In the genomic region with DNA sequence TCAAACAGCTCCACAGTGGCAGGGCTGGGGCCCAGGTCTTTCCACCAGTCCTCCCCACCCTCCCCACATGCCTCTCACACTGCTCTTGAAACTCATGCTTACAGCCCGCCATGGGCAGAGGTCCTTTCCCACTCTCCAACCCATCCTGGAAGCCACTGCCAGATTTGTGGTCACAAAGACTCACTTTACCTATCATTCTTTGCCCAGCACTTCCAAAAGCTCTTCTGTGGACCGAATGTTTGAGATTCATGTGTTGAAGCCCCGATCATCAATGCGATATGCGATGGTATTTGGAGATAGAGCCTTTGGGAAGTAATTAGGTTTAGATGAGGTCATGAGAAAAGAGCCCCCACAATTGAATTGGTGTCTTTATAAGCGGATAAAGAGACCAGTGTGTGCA, we compare ENCODE assay signal across 8 cellular contexts.
"Had no signal": no experiment of that assay in that cellular context is flagged by ENCODE, and none has a peak within 500 bp of the region (broad histone marks: within the 10 kb centered on the region; RNA-seq: fewer than 3 reads in every experiment).

No MANE protein-coding gene starts in this region.

- H3K4me2 ChIP-seq: KMS-11 had no signal

- H3K36me3 Mint-ChIP-seq: IgD-negative memory B cell had no signal

- H3K27ac Mint-ChIP-seq: H9, IgD-negative memory B cell had no signal

- H3K9me3 Mint-ChIP-seq: H9, IgD-negative memory B cell had no signal

- H3K4me3 ChIP-seq: GM23248 had no signal

- H2AFZ ChIP-seq: GM23248 had no signal

- H3K4me1 Mint-ChIP-seq: IgD-negative memory B cell had no signal

- DNase-seq: GM23248, H9, HCEC 1CT, KBM-7 had no signal

- H3K27ac ChIP-seq: GM23248, HL-60, KMS-11 had no signal

- ATAC-seq: HepG2 had no signal

- H3K4me3 Mint-ChIP-seq: H9, IgD-negative memory B cell had no signal
